In genomic region chr17:27492470-27492869, GRCh38 we compare ENCODE assay signal across 12 cellular contexts.
"Had no signal": no experiment of that assay in that cellular context is flagged by ENCODE, and none has a peak within 500 bp of the region (broad histone marks: within the 10 kb centered on the region; RNA-seq: fewer than 3 reads in every experiment).

No MANE protein-coding gene starts in this region.

- H3K9me3 Mint-ChIP-seq: naive thymus-derived CD8-positive, alpha-beta T cell had no signal

- H3K9me3 ChIP-seq: adrenal gland, lower lobe of right lung, transverse colon had no signal

- DNase-seq: activated CD4-positive, alpha-beta T cell treated with anti-CD3 and anti-CD28 coated beads for 4 hours; activated naive CD4-positive, alpha-beta T cell treated with anti-CD3 and anti-CD28 coated beads, Interleukin-2, amount 50 U/mL, for 16 hours; activated T-cell treated with anti-CD3 and anti-CD28 coated beads for 4 hours; dermis blood vessel endothelial cell; left cardiac atrium; lower lobe of right lung; naive thymus-derived CD8-positive, alpha-beta T cell; substantia nigra; T-helper 9 cell; transverse colon had no signal

- H3K27ac ChIP-seq: transverse colon, VCaP had no signal

- H3K36me3 ChIP-seq: adrenal gland, lower lobe of right lung, transverse colon had no signal

- H3K27me3 ChIP-seq: adrenal gland, transverse colon had no signal

- H3K4me3 ChIP-seq: adrenal gland, lower lobe of right lung, transverse colon had no signal

- H3K27me3 Mint-ChIP-seq: naive thymus-derived CD8-positive, alpha-beta T cell had no signal

- H3K4me3 Mint-ChIP-seq: naive thymus-derived CD8-positive, alpha-beta T cell had no signal

- ATAC-seq: left cardiac atrium; lower lobe of right lung; naive thymus-derived CD8-positive, alpha-beta T cell had no signal
